ENCODE assay signal across 21 cellular contexts in genomic region chr9:131936929-131937328, GRCh38.
A peak's percentile ranks its signal among the peaks of the same experiment; 100 is the strongest.
DNase-seq lines count a peak whose midpoint lies in the region; ATAC-seq, FAIRE-seq and TF ChIP-seq lines count a peak whose summit lies in the region.
"Had no signal": no experiment of that assay in that cellular context is flagged by ENCODE, and none has a peak within 500 bp of the region (broad histone marks: within the 10 kb centered on the region; RNA-seq: fewer than 3 reads in every experiment).

No MANE protein-coding gene starts in this region.

- no peak overlapping the region for H3K4me3 ChIP-seq in BE2C (ENCODE audit: low read depth, low read length)
- no peak overlapping the region for H3K4me3 ChIP-seq in GM23338
- H3K4me3 ChIP-seq in HEK293 (ENCODE audit: low read depth, low read length), result no peak overlapping the region
- no peak overlapping the region for H3K4me3 ChIP-seq in astrocyte of the spinal cord (ENCODE audit: low read depth, low read length)
- no peak overlapping the region for H3K4me3 ChIP-seq in thyroid gland (replicated peaks in 1 of 3)
- no peak overlapping the region for H3K4me3 ChIP-seq in osteoblast (ENCODE audit: insufficient read depth, low read length)
- H3K4me3 ChIP-seq: K562 had no signal

- H3K4me1 ChIP-seq in BE2C (no peaks in the 10 kb centered on the region), GM23338 (ENCODE audit: insufficient read depth) (peaks cover 13% of the 10 kb centered on the region), HEK293 (ENCODE audit: control insufficient read depth, insufficient read depth, low read length) (no peaks in the 10 kb centered on the region), thyroid gland (no peaks in the 10 kb centered on the region), osteoblast (ENCODE audit: insufficient read depth, low read length) (no peaks in the 10 kb centered on the region)
- H3K4me1 ChIP-seq: Caco-2 had no signal

- no peaks in the 10 kb centered on the region for H3F3A ChIP-seq in GM23338 (replicated peaks; ENCODE audit: low read depth)

- H3K9me3 ChIP-seq in BE2C (no peaks in the 10 kb centered on the region), HEK293 (ENCODE audit: control insufficient read depth, insufficient read depth, low read depth, low read length) (no peaks in the 10 kb centered on the region; the same call in 1 of the 2 replicates), thyroid gland (no peaks in the 10 kb centered on the region), osteoblast (ENCODE audit: low read depth, low read length) (no peaks in the 10 kb centered on the region)

- H3K27me3 ChIP-seq in BE2C, result no peaks in the 10 kb centered on the region
- no peaks in the 10 kb centered on the region for H3K27me3 ChIP-seq in GM23338 (ENCODE audit: insufficient read depth)
- H3K27me3 ChIP-seq in thyroid gland, result no peaks in the 10 kb centered on the region
- no peaks in the 10 kb centered on the region for H3K27me3 ChIP-seq in osteoblast (ENCODE audit: insufficient read depth, low read length)

- H3K79me2 ChIP-seq in GM23338 (replicated peaks; ENCODE audit: insufficient read depth) (peaks cover 11% of the 10 kb centered on the region; the same call in 1 of the 2 replicates), osteoblast (ENCODE audit: insufficient read depth, low read length) (peaks cover 9% of the 10 kb centered on the region)

- H3K9me2 ChIP-seq in GM23338 (ENCODE audit: insufficient read depth), result peaks cover 4% of the 10 kb centered on the region; the same call in 1 of the 2 replicates

- H4K20me1 ChIP-seq in GM23338 (replicated peaks; ENCODE audit: insufficient read depth), result no peaks in the 10 kb centered on the region
- peaks cover 25% of the 10 kb centered on the region for H4K20me1 ChIP-seq in osteoblast (ENCODE audit: insufficient read depth, low read length)

- no peaks in the 10 kb centered on the region for H3K9me3 Mint-ChIP-seq in GM23338
- H3K9me3 Mint-ChIP-seq: CD4-positive, alpha-beta T cell had no signal

- H3K27ac Mint-ChIP-seq in GM23338, result no peak overlapping the region
- H3K27ac Mint-ChIP-seq: B cell; CD4-positive, alpha-beta T cell had no signal

- no peaks in the 10 kb centered on the region for H3K27me3 Mint-ChIP-seq in GM23338 (ENCODE audit: insufficient read depth, low read depth, poor library complexity)
- H3K27me3 Mint-ChIP-seq: B cell; CD4-positive, alpha-beta T cell had no signal

- intact Hi-C loops in thyroid gland (cut with DNase I), result no loop called here

- no peak for TF ChIP-seq POLR2A in thyroid gland (IDR thresholded peaks at IDR 0.05)

- WGBS in thyroid gland, 2 donors, result 77 to 90% methylated on average over 3 of the region's 3 CpGs

- H3K27ac ChIP-seq in GM23338 (ENCODE audit: low read depth), result no peak overlapping the region; the same call in 1 of the 2 replicates
- no peak overlapping the region for H3K27ac ChIP-seq in HEK293 (ENCODE audit: extremely low read depth, low read depth, low read length)
- no peak overlapping the region for H3K27ac ChIP-seq in thyroid gland
- H3K27ac ChIP-seq in osteoblast (ENCODE audit: low read depth, low read length), result no peak overlapping the region
- H3K27ac ChIP-seq: C4-2B had no signal

- no peaks in the 10 kb centered on the region for H3K36me3 ChIP-seq in BE2C
- no peaks in the 10 kb centered on the region for H3K36me3 ChIP-seq in GM23338 (ENCODE audit: insufficient read depth)
- H3K36me3 ChIP-seq in HEK293 (ENCODE audit: control insufficient read depth in 2 of 2, insufficient read depth in 1 of 2, low read length in 2 of 2), result peaks cover 0 to 5% of the 10 kb centered on the region in 2 experiments; a peak in 1 of 3 replicates
- peaks cover 0 to 2% of the 10 kb centered on the region in 2 donors for H3K36me3 ChIP-seq in thyroid gland
- H3K36me3 ChIP-seq in osteoblast (ENCODE audit: insufficient read depth, low read length), result peaks cover 13% of the 10 kb centered on the region

- TF ChIP-seq CTCF in BE2C (IDR thresholded peaks at IDR 0.05; ENCODE audit: low read depth, low read length) (0 out of 2 replicates have a peak, but pooled peaks have one; percentile 12), GM23338 (conservative IDR thresholded peaks at IDR 0.05; ENCODE audit: low read depth in 2 of 2) (peak; percentile 53), HEK293 (tag by site-specific recombination; IDR thresholded peaks at IDR 0.05) (0 out of 2 replicates have a peak, but pooled peaks have one; percentile 8), astrocyte of the spinal cord (IDR thresholded peaks at IDR 0.05; ENCODE audit: low read depth, low read length) (peak; percentile 5), thyroid gland (IDR thresholded peaks at IDR 0.05) (no peak), osteoblast (IDR thresholded peaks at IDR 0.05; ENCODE audit: extremely low read depth, low read depth, low read length) (no peak)

- POLR2A ChIA-PET in HEK293 (lab: Yijun Ruan, JAX), result no interaction called here

- H3K4me3 Mint-ChIP-seq in GM23338, result no peak overlapping the region
- H3K4me3 Mint-ChIP-seq: B cell; CD4-positive, alpha-beta T cell had no signal

- H3K4me1 Mint-ChIP-seq in GM23338, result peaks cover 10% of the 10 kb centered on the region; the same call in 2 of the 3 replicates
- H3K4me1 Mint-ChIP-seq: B cell had no signal

- peak; percentile 80 for ATAC-seq in GM23338
- ATAC-seq: K562 had no signal

- CTCF ChIA-PET in HEK293 (lab: Yijun Ruan, JAX), result interaction anchor here (1.1 kb wide), 1 partner anchor 174 kb away, joined by 3 read pairs; no protein-coding TSS in a partner anchor

- no peak for FAIRE-seq in HTR-8/SVneo (lab: Jason Lieb, UNC)
- FAIRE-seq: D721Med, G401.6, GM12891, GM19239, K562 had no signal

- H2AFZ ChIP-seq in GM23338 (no peak overlapping the region), osteoblast (ENCODE audit: low read length) (no peak overlapping the region)

- in situ Hi-C loops in astrocyte of the spinal cord (cut with HindIII; ENCODE audit: low sequenced_read_pairs), result no loop called here

- no peak for DNase-seq in BE2C
- peak; percentile 40 for DNase-seq in GM23338 (ENCODE audit: low spot score)
- no peak for DNase-seq in astrocyte of the spinal cord (ENCODE audit: low read depth, low spot score)
- no peak for DNase-seq in KG1 (lab: John Stamatoyannopoulos, UW)
- no peak for DNase-seq in HTR-8/SVneo (ENCODE audit: insufficient read length, low spot score)
- DNase-seq in thyroid gland, result no peak
- no peak for DNase-seq in osteoblast (ENCODE audit: insufficient read length, low spot score, missing footprints)
- DNase-seq: Caco-2; CD4-positive, alpha-beta T cell; GOT3; HCEC 1CT; IMR-90; Kasumi-1 had no signal

- peaks cover 9% of the 10 kb centered on the region; the same call in 2 of the 3 replicates for H3K36me3 Mint-ChIP-seq in GM23338 (ENCODE audit: low read depth)

- H3K4me2 ChIP-seq in GM23338 (no peak overlapping the region), osteoblast (ENCODE audit: insufficient read depth, low read length) (no peak overlapping the region)

TF ChIP-seq in GM23338, 12 proteins besides CTCF, POLR2A, EP300 and RAD21:
- TF ChIP-seq ZNF114 (CRISPR knock-in tag; IDR thresholded peaks at IDR 0.05) (no peak), EZH2 (IDR thresholded peaks at IDR 0.05; ENCODE audit: low read depth, unreplicated experiment) (no peak)
TF ChIP-seq in GM23338: peak in this region for 0.

TF ChIP-seq in HEK293, 187 proteins besides CTCF, POLR2A, EP300 and RAD21 (continues in another document):
- no peak for TF ChIP-seq ZNF362 (tag by site-specific recombination; IDR thresholded peaks at IDR 0.05)
- no peak for TF ChIP-seq ZNF416 (tag by site-specific recombination; IDR thresholded peaks at IDR 0.05)
- TF ChIP-seq ZBTB11 (tag by site-specific recombination; conservative IDR thresholded peaks at IDR 0.05; ENCODE audit: low read depth), result no peak
- TF ChIP-seq SCRT2 (tag by site-specific recombination; IDR thresholded peaks at IDR 0.05), result no peak
- no peak for TF ChIP-seq ZSCAN5A (tag by site-specific recombination; IDR thresholded peaks at IDR 0.05)

Comparison
In these comparisons a context has a peak if more than half of its experiments do, and no peak if none do; other contexts are left out.
1. CTCF ChIP-seq: peak in BE2C (single experiment), GM23338 (2 of 2), HEK293 (single experiment) and astrocyte of the spinal cord (single experiment); none in thyroid gland (0 of 6) and osteoblast (single experiment).